28 cellular contexts compared by ENCODE assay signal in the genomic region with DNA sequence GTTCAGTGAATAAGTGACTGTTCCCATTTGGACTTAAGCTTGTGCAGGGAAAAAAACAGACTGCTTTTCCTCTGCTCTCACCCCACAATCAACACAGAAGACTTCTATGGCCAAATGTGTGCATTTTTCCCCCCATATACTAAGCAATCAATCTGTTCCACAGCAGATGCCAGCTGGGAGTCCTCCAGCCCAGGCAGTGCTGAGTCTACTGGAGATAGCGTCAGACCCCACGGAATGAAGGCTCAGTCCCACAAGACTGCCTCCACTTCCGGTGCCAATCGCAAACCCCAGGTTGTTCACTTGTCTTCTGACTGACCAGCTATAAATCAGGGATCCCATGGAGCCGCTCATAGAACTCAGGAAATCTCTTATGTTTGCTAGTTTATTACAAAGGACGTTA.
"Had no signal": no experiment of that assay in that cellular context is flagged by ENCODE, and none has a peak within 500 bp of the region (broad histone marks: within the 10 kb centered on the region; RNA-seq: fewer than 3 reads in every experiment).

No MANE protein-coding gene starts in this region.

- DNase-seq: dermis blood vessel endothelial cell; effector memory CD8-positive, alpha-beta T cell; foreskin fibroblast; gastrocnemius medialis; heart left ventricle; kidney; left lung; mesenchymal stem cell; mucosa of descending colon; naive thymus-derived CD4-positive, alpha-beta T cell; right lobe of liver; stimulated activated CD4-positive, alpha-beta T cell treated with anti-CD3 and anti-CD28 coated beads, Interleukin-12 subunit alpha, Interleukin-12 subunit beta, amount 100 ng/mL, for 4 hours; stimulated activated CD4-positive, alpha-beta T cell treated with anti-CD3 and anti-CD28 coated beads, Interleukin-1b, Interleukin-23, amount 100 ng/mL, for 48 hours; stimulated activated CD4-positive, alpha-beta T cell treated with anti-CD3 and anti-CD28 coated beads, Interleukin-4, amount 100 ng/mL, for 1 hour; stimulated activated CD8-positive, alpha-beta memory T cell treated with anti-CD3 and anti-CD28 coated beads, Interleukin-4, amount 100 ng/mL, for 48 hours; stimulated activated naive CD4-positive, alpha-beta T cell; stimulated activated naive CD8-positive, alpha-beta T cell treated with anti-CD3 and anti-CD28 coated beads, Interleukin-15, amount 100 ng/mL, for 72 hours; transverse colon; upper lobe of right lung; uterus had no signal

- H3K4me3 Mint-ChIP-seq: effector memory CD8-positive, alpha-beta T cell; mesothelial cell of epicardium; naive thymus-derived CD4-positive, alpha-beta T cell; nephron; neural progenitor cell; stimulated activated naive CD8-positive, alpha-beta T cell treated with anti-CD3 and anti-CD28 coated beads, Interleukin-15, amount 100 ng/mL, for 72 hours had no signal

- H3K36me3 Mint-ChIP-seq: mesothelial cell of epicardium; naive thymus-derived CD4-positive, alpha-beta T cell; neural progenitor cell had no signal

- H3K9me3 Mint-ChIP-seq: effector memory CD8-positive, alpha-beta T cell; stimulated activated naive CD8-positive, alpha-beta T cell treated with anti-CD3 and anti-CD28 coated beads, Interleukin-15, amount 100 ng/mL, for 72 hours had no signal

- H3K4me3 ChIP-seq: coronary artery, gastrocnemius medialis, heart left ventricle, hepatocyte, left lung, mucosa of descending colon, neural progenitor cell, right lobe of liver, smooth muscle cell, suprapubic skin, transverse colon, upper lobe of right lung, uterus had no signal

- H3K27ac Mint-ChIP-seq: effector memory CD8-positive, alpha-beta T cell; mesothelial cell of epicardium; nephron; neural progenitor cell; progenitor cell of endocrine pancreas; stimulated activated naive CD8-positive, alpha-beta T cell treated with anti-CD3 and anti-CD28 coated beads, Interleukin-15, amount 100 ng/mL, for 72 hours had no signal

- H3K27me3 Mint-ChIP-seq: progenitor cell of endocrine pancreas had no signal

- H3K4me1 Mint-ChIP-seq: naive thymus-derived CD4-positive, alpha-beta T cell; neural progenitor cell; stimulated activated naive CD8-positive, alpha-beta T cell treated with anti-CD3 and anti-CD28 coated beads, Interleukin-15, amount 100 ng/mL, for 72 hours had no signal
